Comparison of ENCODE assay signal across 20 cellular contexts in the genomic region with DNA sequence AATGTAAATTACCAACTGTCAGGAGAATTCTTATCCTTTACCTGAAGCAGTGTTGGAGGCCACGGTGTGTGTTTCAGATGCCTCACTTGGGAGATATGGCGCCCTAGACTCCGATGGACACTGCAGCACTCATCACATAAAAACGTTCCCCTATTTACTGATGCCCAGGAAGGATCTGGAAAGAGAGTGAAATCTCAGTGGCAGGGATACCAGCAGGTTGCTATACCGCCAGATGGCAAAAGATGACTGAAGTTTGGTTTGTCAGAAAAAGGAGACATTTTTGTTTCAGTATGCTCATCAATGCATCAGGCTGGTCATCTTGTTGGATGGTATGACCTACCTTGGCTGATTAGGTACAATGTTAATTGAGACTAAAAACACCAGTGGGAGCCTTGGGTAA.
"Had no signal": no experiment of that assay in that cellular context is flagged by ENCODE, and none has a peak within 500 bp of the region (broad histone marks: within the 10 kb centered on the region; RNA-seq: fewer than 3 reads in every experiment).

No MANE protein-coding gene starts in this region.

- H3K27me3 ChIP-seq: heart right ventricle, testis, vagina had no signal

- ATAC-seq: activated naive CD4-positive, alpha-beta T cell treated with anti-CD3 and anti-CD28 coated beads, Interleukin-2, amount 50 U/mL, for 72 hours; heart right ventricle; left colon; mucosa of descending colon had no signal

- H3K27ac ChIP-seq: heart right ventricle, testis, vagina, VCaP had no signal

- DNase-seq: activated CD4-positive, CD25-positive, alpha-beta regulatory T cell treated with anti-CD3 and anti-CD28 coated beads, Interleukin-2, amount 50 U/mL, for 72 hours; activated gamma-delta T cell; amniotic stem cell; cerebellar nuclear complex; cortex of kidney; heart right ventricle; left colon; mesendoderm; mucosa of descending colon; retina; stimulated activated CD4-positive, alpha-beta T cell treated with anti-CD3 and anti-CD28 coated beads, Interleukin-2, amount 100 ng/mL, for 48 hours; stimulated activated CD8-positive, alpha-beta memory T cell treated with anti-CD3 and anti-CD28 coated beads, Interleukin-4, amount 100 ng/mL, for 48 hours; stimulated activated naive CD4-positive, alpha-beta T cell; testis had no signal

- H3K4me3 ChIP-seq: heart right ventricle, mucosa of descending colon, testis, vagina had no signal

- H3K4me3 Mint-ChIP-seq: T-helper 2 cell treated with Interferon-gamma antibody and Interleukin-4, amounts not matched to agents 5 μg/mL and 100 μg/mL, for 36 hours; type B pancreatic cell had no signal

- H3K9me3 ChIP-seq: heart right ventricle, mucosa of descending colon, testis, vagina had no signal

- H3K27ac Mint-ChIP-seq: activated naive CD4-positive, alpha-beta T cell treated with anti-CD3 and anti-CD28 coated beads, Interleukin-2, amount 50 U/mL, for 72 hours; progenitor cell of endocrine pancreas; T-helper 2 cell treated with Interferon-gamma antibody and Interleukin-4, amounts not matched to agents 5 μg/mL and 100 μg/mL, for 36 hours; type B pancreatic cell had no signal

- H3K9me3 Mint-ChIP-seq: activated naive CD4-positive, alpha-beta T cell treated with anti-CD3 and anti-CD28 coated beads, Interleukin-2, amount 50 U/mL, for 72 hours; T-helper 2 cell treated with Interferon-gamma antibody and Interleukin-4, amounts not matched to agents 5 μg/mL and 100 μg/mL, for 36 hours; type B pancreatic cell had no signal

- H3K27me3 Mint-ChIP-seq: progenitor cell of endocrine pancreas, type B pancreatic cell had no signal
